ENCODE assay signal across 20 cellular contexts in genomic region chr3:134106580-134106979, GRCh38.
A peak's percentile ranks its signal among the peaks of the same experiment; 100 is the strongest.
DNase-seq lines count a peak whose midpoint lies in the region; ATAC-seq, FAIRE-seq and TF ChIP-seq lines count a peak whose summit lies in the region.
"Had no signal": no experiment of that assay in that cellular context is flagged by ENCODE, and none has a peak within 500 bp of the region (broad histone marks: within the 10 kb centered on the region; RNA-seq: fewer than 3 reads in every experiment).

No MANE protein-coding gene starts in this region.

- peak overlapping the region; percentile 26 for H3K4me2 ChIP-seq in OCI-LY3 (ENCODE audit: low read length)

- H3K4me1 ChIP-seq in OCI-LY3 (ENCODE audit: low read length): peaks cover 32% of the 10 kb centered on the region
- no peaks in the 10 kb centered on the region for H3K4me1 ChIP-seq in CD8-positive, alpha-beta memory T cell (ENCODE audit: insufficient read depth, low read length)
- H3K4me1 ChIP-seq: heart left ventricle, thyroid gland had no signal

- H3K9me3 Mint-ChIP-seq in naive thymus-derived CD8-positive, alpha-beta T cell: peaks cover 2 to 36% (median 23%) of the 10 kb centered on the region in 9 donors
- peaks cover 10% of the 10 kb centered on the region for H3K9me3 Mint-ChIP-seq in T-helper 2 cell treated with Interferon-gamma antibody and Interleukin-4, amounts not matched to agents 5 μg/mL and 100 μg/mL, for 36 hours
- H3K9me3 Mint-ChIP-seq in CD8-positive, alpha-beta memory T cell: peaks cover 13 to 46% (median 25%) of the 10 kb centered on the region in 5 donors

- H3K27me3 Mint-ChIP-seq in naive thymus-derived CD8-positive, alpha-beta T cell: peaks cover 7 to 28% (median 12%) of the 10 kb centered on the region in 5 donors
- H3K27me3 Mint-ChIP-seq in T-helper 2 cell treated with Interferon-gamma antibody and Interleukin-4, amounts not matched to agents 5 μg/mL and 100 μg/mL, for 36 hours (ENCODE audit: low read depth): no peaks in the 10 kb centered on the region
- peaks cover 13 to 48% of the 10 kb centered on the region in 2 donors for H3K27me3 Mint-ChIP-seq in CD8-positive, alpha-beta memory T cell

- H3K27me3 ChIP-seq in OCI-LY3 (ENCODE audit: low read depth, low read length): no peaks in the 10 kb centered on the region
- H3K27me3 ChIP-seq in CD8-positive, alpha-beta memory T cell (ENCODE audit: insufficient read depth, low read length, poor library complexity, severe bottlenecking): peaks cover 5% of the 10 kb centered on the region
- H3K27me3 ChIP-seq: heart left ventricle, thyroid gland had no signal

- no peaks in the 10 kb centered on the region for H4K20me1 ChIP-seq in OCI-LY3 (ENCODE audit: insufficient read depth, low read length)

- no peak overlapping the region for H2AFZ ChIP-seq in OCI-LY3 (ENCODE audit: low read depth, low read length)

- H3K36me3 Mint-ChIP-seq in naive thymus-derived CD8-positive, alpha-beta T cell: peaks cover 2 to 29% (median 7%) of the 10 kb centered on the region in 3 donors
- no peaks in the 10 kb centered on the region for H3K36me3 Mint-ChIP-seq in T-helper 2 cell treated with Interferon-gamma antibody and Interleukin-4, amounts not matched to agents 5 μg/mL and 100 μg/mL, for 36 hours (ENCODE audit: low read depth)
- H3K36me3 Mint-ChIP-seq in CD8-positive, alpha-beta memory T cell: peaks cover 0 to 25% (median 2%) of the 10 kb centered on the region in 3 donors

- POLR2A ChIA-PET in naive thymus-derived CD8-positive, alpha-beta T cell (lab: Charles Lee): no interaction called here
- POLR2A ChIA-PET in CD8-positive, alpha-beta memory T cell (lab: Charles Lee): no interaction called here

- peak; percentile 87 for FAIRE-seq in GM18507 (lab: Jason Lieb, UNC)
- FAIRE-seq: keratinocyte had no signal

- peaks cover 2 to 8% (median 5%) of the 10 kb centered on the region in 4 donors for H3K4me1 Mint-ChIP-seq in naive thymus-derived CD8-positive, alpha-beta T cell
- no peaks in the 10 kb centered on the region for H3K4me1 Mint-ChIP-seq in T-helper 2 cell treated with Interferon-gamma antibody and Interleukin-4, amounts not matched to agents 5 μg/mL and 100 μg/mL, for 36 hours (ENCODE audit: low read depth)
- no peaks in the 10 kb centered on the region for H3K4me1 Mint-ChIP-seq in CD8-positive, alpha-beta memory T cell

- H3K27ac Mint-ChIP-seq in naive thymus-derived CD8-positive, alpha-beta T cell: no peak overlapping the region
- H3K27ac Mint-ChIP-seq in T-helper 2 cell treated with Interferon-gamma antibody and Interleukin-4, amounts not matched to agents 5 μg/mL and 100 μg/mL, for 36 hours: no peak overlapping the region
- no peak overlapping the region for H3K27ac Mint-ChIP-seq in CD8-positive, alpha-beta memory T cell
- H3K27ac Mint-ChIP-seq: activated T-helper 2 cell treated with anti-CD3 and anti-CD28 coated beads, Interferon-gamma antibody, Interleukin-2, Interleukin-4, amounts not matched to agents 10 μg/mL and 5 μg/mL and 100 μg/mL, durations not matched to agents 14 hours and 24 hours and 36 hours had no signal

- no peak overlapping the region for H3K9ac ChIP-seq in OCI-LY3 (ENCODE audit: low read length)

- no peak for TF ChIP-seq CTCF in OCI-LY3 (IDR thresholded peaks at IDR 0.05; ENCODE audit: low read depth, low read length)

- H3K9me3 ChIP-seq in OCI-LY3 (ENCODE audit: insufficient read depth, low read length): peaks cover 5% of the 10 kb centered on the region
- H3K9me3 ChIP-seq in CD8-positive, alpha-beta memory T cell (ENCODE audit: low read length): no peaks in the 10 kb centered on the region
- H3K9me3 ChIP-seq: thyroid gland had no signal

- no peaks in the 10 kb centered on the region for H3K79me2 ChIP-seq in OCI-LY3 (ENCODE audit: low read length)

- peaks cover 5% of the 10 kb centered on the region for H3K36me3 ChIP-seq in OCI-LY3 (replicated peaks; ENCODE audit: low read depth, low read length)
- no peaks in the 10 kb centered on the region for H3K36me3 ChIP-seq in CD8-positive, alpha-beta memory T cell (ENCODE audit: insufficient read depth, low read length)
- H3K36me3 ChIP-seq: heart left ventricle, thyroid gland had no signal

- no peak for DNase-seq in GM18507 (ENCODE audit: extremely low spot score, insufficient read length, low read depth)
- no peak for DNase-seq in naive thymus-derived CD8-positive, alpha-beta T cell
- no peak for DNase-seq in T-helper 2 cell treated with Interferon-gamma antibody and Interleukin-4, amounts not matched to agents 5 μg/mL and 100 μg/mL, for 36 hours (ENCODE audit: low spot score)
- DNase-seq in CD8-positive, alpha-beta memory T cell: no peak
- DNase-seq in central memory CD4-positive, alpha-beta T cell: no peak
- DNase-seq: aorta; GDM1; GOT3; heart left ventricle; NCI-H1694 treated with DMSO at 0.1 percent for 48 hours; NCI-H510A treated with DMSO at 0.1 percent for 48 hours; stimulated activated CD4-positive, alpha-beta T cell treated with anti-CD3 and anti-CD28 coated beads, Interleukin-4, amount 100 ng/mL, for 1 hour; thyroid gland had no signal

- H3K4me3 Mint-ChIP-seq in naive thymus-derived CD8-positive, alpha-beta T cell: no peak overlapping the region
- H3K4me3 Mint-ChIP-seq in T-helper 2 cell treated with Interferon-gamma antibody and Interleukin-4, amounts not matched to agents 5 μg/mL and 100 μg/mL, for 36 hours: no peak overlapping the region
- H3K4me3 Mint-ChIP-seq in CD8-positive, alpha-beta memory T cell: no peak overlapping the region

- CTCF ChIA-PET in CD8-positive, alpha-beta memory T cell (lab: Charles Lee): no interaction called here

- no peak overlapping the region for H3K4me3 ChIP-seq in OCI-LY3 (ENCODE audit: low read length)
- no peak overlapping the region for H3K4me3 ChIP-seq in CD8-positive, alpha-beta memory T cell (ENCODE audit: low read length)
- H3K4me3 ChIP-seq: heart left ventricle, thyroid gland had no signal

- ATAC-seq in GM19397 (IDR thresholded peaks at IDR 0.05; ENCODE audit: unreplicated experiment) (peak; percentile 82), HG02798 (IDR thresholded peaks at IDR 0.05; ENCODE audit: poor library complexity, unreplicated experiment) (peak; percentile 68)
- no peak for ATAC-seq in naive thymus-derived CD8-positive, alpha-beta T cell
- ATAC-seq: heart left ventricle, Panc1 had no signal

- H3K27ac ChIP-seq in OCI-LY3 (ENCODE audit: low read length): no peak overlapping the region
- no peak overlapping the region for H3K27ac ChIP-seq in CD8-positive, alpha-beta memory T cell (ENCODE audit: low read depth, low read length)
- H3K27ac ChIP-seq: heart left ventricle, thyroid gland, VCaP had no signal

Comparison
In these comparisons a context has a peak if more than half of its experiments do, and no peak if none do; other contexts are left out.
1. ATAC-seq: peak in GM19397 (single experiment) and HG02798 (single experiment); none in naive thymus-derived CD8-positive, alpha-beta T cell (0 of 2).